Comparison of ENCODE assay signal across 22 cellular contexts in the genomic region with DNA sequence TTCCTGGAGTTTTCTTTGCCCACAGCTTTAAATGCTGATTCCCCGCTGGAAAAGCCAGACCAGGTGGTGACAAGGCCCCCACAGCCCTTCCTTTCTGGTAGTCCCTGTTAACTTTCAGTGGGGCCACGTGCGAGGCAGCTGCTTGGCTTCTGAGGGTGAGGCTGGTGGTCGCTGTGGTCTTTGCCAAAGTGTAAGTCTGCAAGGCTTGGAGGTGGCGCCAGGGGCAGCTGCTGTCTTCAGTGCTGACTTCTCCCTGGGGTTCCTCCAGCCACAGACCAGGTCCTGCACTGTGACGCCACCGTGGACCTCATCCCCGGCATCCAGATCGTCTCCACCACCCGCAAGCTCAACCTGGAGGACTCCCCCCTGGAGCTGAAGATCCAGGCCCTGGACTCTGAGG. TPM values are rescaled to one million over a fixed set of nuclear protein-coding genes. Genes with fewer than 3 reads are reported as not detected.
DNase-seq lines count a peak whose midpoint lies in the region; ATAC-seq and TF ChIP-seq lines count a peak whose summit lies in the region.
"Had no signal": no experiment of that assay in that cellular context is flagged by ENCODE, and none has a peak within 500 bp of the region (broad histone marks: within the 10 kb centered on the region; RNA-seq: fewer than 3 reads in every experiment).

No MANE protein-coding gene starts in this region.

- H3K79me2 ChIP-seq in DND-41 (ENCODE audit: insufficient read depth, low read length): no peaks in the 10 kb centered on the region

- H3K4me2 ChIP-seq in BLaER1 (peak overlapping the region; percentile 33), DND-41 (ENCODE audit: insufficient read depth, low read length) (no peak overlapping the region), neuronal stem cell (ENCODE audit: insufficient read depth, low read length, poor library complexity, severe bottlenecking) (no peak overlapping the region)
- H3K4me2 ChIP-seq: A549 had no signal

- H3K4me3 Mint-ChIP-seq in effector memory CD8-positive, alpha-beta T cell: no peak overlapping the region
- H3K4me3 Mint-ChIP-seq: CD4-positive, CD25-positive, alpha-beta regulatory T cell; CD8-positive, alpha-beta T cell had no signal

- no peak overlapping the region for H3K14ac ChIP-seq in neuronal stem cell (ENCODE audit: low read length)

- H3K27me3 ChIP-seq in BLaER1 (no peaks in the 10 kb centered on the region), DND-41 (ENCODE audit: insufficient read depth, low read length, poor library complexity) (no peaks in the 10 kb centered on the region), neuronal stem cell (ENCODE audit: control insufficient read depth in 3 of 3, insufficient read depth in 3 of 3, low read depth in 1 of 3, low read length in 3 of 3) (peaks cover 0 to 11% (median 0%) of the 10 kb centered on the region in 3 experiments)
- H3K27me3 ChIP-seq: BE2C had no signal

- H3K27ac Mint-ChIP-seq in effector memory CD8-positive, alpha-beta T cell: no peak overlapping the region
- H3K27ac Mint-ChIP-seq: CD4-positive, CD25-positive, alpha-beta regulatory T cell; CD8-positive, alpha-beta T cell had no signal

- H3K9me3 ChIP-seq in BLaER1 (no peaks in the 10 kb centered on the region), DND-41 (ENCODE audit: insufficient read depth, low read length, severe bottlenecking) (no peaks in the 10 kb centered on the region), neuronal stem cell (replicated peaks in 1 of 2; ENCODE audit: control insufficient read depth in 2 of 2, insufficient read depth in 1 of 2, low read depth in 1 of 2, low read length in 2 of 2) (no peaks in the 10 kb centered on the region)
- H3K9me3 ChIP-seq: BE2C, Caco-2 had no signal

- H2BK12ac ChIP-seq in neuronal stem cell (ENCODE audit: low read length): no peak overlapping the region

- H2AFZ ChIP-seq in DND-41 (ENCODE audit: low read depth, low read length): no peak overlapping the region; the same call in 1 of the 2 replicates
- no peak overlapping the region for H2AFZ ChIP-seq in neuronal stem cell (ENCODE audit: low read length)
- H2AFZ ChIP-seq: GM23248 had no signal

- H4K20me1 ChIP-seq in BLaER1 (no peaks in the 10 kb centered on the region), DND-41 (ENCODE audit: insufficient read depth, low read length) (no peaks in the 10 kb centered on the region)

- H3K79me1 ChIP-seq in neuronal stem cell (ENCODE audit: low read depth, low read length): no peaks in the 10 kb centered on the region

- H3K4ac ChIP-seq in neuronal stem cell (ENCODE audit: low read length): no peak overlapping the region

- no peaks in the 10 kb centered on the region for H3K9me3 Mint-ChIP-seq in effector memory CD8-positive, alpha-beta T cell
- H3K9me3 Mint-ChIP-seq: CD4-positive, CD25-positive, alpha-beta regulatory T cell; CD8-positive, alpha-beta T cell had no signal

- H4K8ac ChIP-seq in neuronal stem cell (ENCODE audit: low read depth, low read length): no peak overlapping the region

- H3K4me3 ChIP-seq in BLaER1 (no peak overlapping the region), DND-41 (ENCODE audit: low read depth in 1 of 2, low read length in 2 of 2) (no peak overlapping the region), neuronal stem cell (ENCODE audit: low read length in 2 of 2) (no peak overlapping the region)
- no peak overlapping the region for H3K4me3 ChIP-seq in Jurkat, Clone E6-1 (ENCODE audit: low read length)
- H3K4me3 ChIP-seq: A549, GM23248 had no signal

- H3K4me1 Mint-ChIP-seq in effector memory CD8-positive, alpha-beta T cell (ENCODE audit: low read depth in 2 of 2): no peaks in the 10 kb centered on the region

- ATAC-seq in DND-41 (ENCODE audit: insufficient read depth, low read depth) (peak; percentile 90), GM18861 (IDR thresholded peaks at IDR 0.05; ENCODE audit: unreplicated experiment) (no peak)
- no peak for ATAC-seq in effector memory CD8-positive, alpha-beta T cell (replicated peaks)
- ATAC-seq: A549; CD8-positive, alpha-beta T cell; HCT116 had no signal

- peak overlapping the region; percentile 27 for H3K18ac ChIP-seq in neuronal stem cell (ENCODE audit: low read length)

- H2BK15ac ChIP-seq in neuronal stem cell (ENCODE audit: low read length): no peak overlapping the region

- no peak overlapping the region for H2AK5ac ChIP-seq in neuronal stem cell (ENCODE audit: low read depth, low read length)

- no CpG with 5 or more reads among the region's 10 CpGs for WGBS in neuronal stem cell (ENCODE audit: extremely low coverage in 2 of 2, insufficient read length in 2 of 2, insufficient replicate concordance in 1 of 2), 2 donors

- peaks cover 21 to 32% of the 10 kb centered on the region in 2 donors for H3K27me3 Mint-ChIP-seq in effector memory CD8-positive, alpha-beta T cell

- DNase-seq in DND-41 (peak; percentile 56), neuronal stem cell (ENCODE audit: low spot score) (no peak), cerebellar cortex (ENCODE audit: low spot score) (no peak)
- peak; percentile 58 for DNase-seq in Jurkat, Clone E6-1 (ENCODE audit: low read depth, low spot score)
- DNase-seq in effector memory CD8-positive, alpha-beta T cell: no peak
- DNase-seq: 8988T; ACHN; AML-193; BE2C; Caco-2; CD4-positive, CD25-positive, alpha-beta regulatory T cell; CD8-positive, alpha-beta T cell; DMS153; EL; GDM1; GM23248; H7 had no signal

- no peak overlapping the region for H4K91ac ChIP-seq in neuronal stem cell (ENCODE audit: low read depth, low read length, poor library complexity)

- no peak overlapping the region for H3K23ac ChIP-seq in neuronal stem cell (ENCODE audit: low read depth, low read length, poor library complexity)

- H2BK5ac ChIP-seq in neuronal stem cell (ENCODE audit: low read length): no peak overlapping the region

- no peak overlapping the region for H3K27ac ChIP-seq in BLaER1
- no peak overlapping the region for H3K27ac ChIP-seq in DND-41 (ENCODE audit: low read length)
- H3K27ac ChIP-seq in neuronal stem cell (replicated peaks; ENCODE audit: low read length): no peak overlapping the region
- H3K27ac ChIP-seq: A549, C4-2B, GM23248 had no signal

- H3K9ac ChIP-seq in BLaER1: no peak overlapping the region
- no peak overlapping the region for H3K9ac ChIP-seq in DND-41 (ENCODE audit: low read depth, low read length)
- H3K9ac ChIP-seq in neuronal stem cell (ENCODE audit: low read depth, low read length, poor library complexity): no peak overlapping the region
- H3K9ac ChIP-seq: GM23248 had no signal

- TF ChIP-seq CTCF in DND-41 (IDR thresholded peaks at IDR 0.05; ENCODE audit: borderline replicate concordance, extremely low read depth, low read length, poor library complexity, severe bottlenecking): no peak

- H2BK120ac ChIP-seq in neuronal stem cell (ENCODE audit: low read depth, low read length): no peak overlapping the region

- H3K36me3 ChIP-seq in BLaER1 (no peaks in the 10 kb centered on the region), DND-41 (ENCODE audit: insufficient read depth, low read length) (no peaks in the 10 kb centered on the region), neuronal stem cell (replicated peaks in 1 of 2; ENCODE audit: control insufficient read depth in 2 of 2, insufficient read depth in 2 of 2, low read length in 2 of 2) (no peaks in the 10 kb centered on the region)
- H3K36me3 ChIP-seq: BE2C had no signal

- H3K4me1 ChIP-seq in BLaER1 (peaks cover 45% of the 10 kb centered on the region), DND-41 (ENCODE audit: insufficient read depth, low read length) (peaks cover 9% of the 10 kb centered on the region; the same call in 1 of the 2 replicates), neuronal stem cell (ENCODE audit: control insufficient read depth in 2 of 2, insufficient read depth in 1 of 2, low read depth in 1 of 2, low read length in 2 of 2) (no peaks in the 10 kb centered on the region)
- H3K4me1 ChIP-seq: A549, BE2C, Caco-2 had no signal

- no peaks in the 10 kb centered on the region for H3K36me3 Mint-ChIP-seq in effector memory CD8-positive, alpha-beta T cell (ENCODE audit: insufficient read depth)
- H3K36me3 Mint-ChIP-seq: CD4-positive, CD25-positive, alpha-beta regulatory T cell; CD8-positive, alpha-beta T cell had no signal

RNA-seq across cellular contexts. Expression of a gene that starts 54.2 kb away (rescaled TPM):
- 25.0 TPM for polyA plus RNA-seq in Jurkat, Clone E6-1 (2012; ENCODE audit: insufficient read depth, insufficient read length)
- 24.9 TPM for polyA plus RNA-seq in neuronal stem cell (2013, experiment 1 of 2)
- polyA plus RNA-seq in neuronal stem cell (2013, experiment 2 of 2): 26.9 TPM

Comparison
In these comparisons a context has a peak if more than half of its experiments do, and no peak if none do; other contexts are left out.
1. DNase-seq: peak in DND-41 (single experiment) and Jurkat, Clone E6-1 (single experiment); none in neuronal stem cell (single experiment), cerebellar cortex (single experiment) and effector memory CD8-positive, alpha-beta T cell (0 of 3).